Comparison of ENCODE assay signal across 21 cellular contexts in genomic region chr7:6565655-6566054, GRCh38. TPM values are rescaled to one million over a fixed set of nuclear protein-coding genes. Genes with fewer than 3 reads are reported as not detected.
DNase-seq lines count a peak whose midpoint lies in the region; ATAC-seq, FAIRE-seq and TF ChIP-seq lines count a peak whose summit lies in the region.
"Had no signal": no experiment of that assay in that cellular context is flagged by ENCODE, and none has a peak within 500 bp of the region (broad histone marks: within the 10 kb centered on the region; RNA-seq: fewer than 3 reads in every experiment).

No MANE protein-coding gene starts in this region.

- no peak overlapping the region for H3K4me3 ChIP-seq in HepG2 (replicated peaks in 1 of 3; ENCODE audit: insufficient read depth in 1 of 3, low read depth in 2 of 3, low read length in 3 of 3)
- no peak overlapping the region for H3K4me3 ChIP-seq in right lobe of liver
- H3K4me3 ChIP-seq in GM12878, result no peak overlapping the region
- H3K4me3 ChIP-seq: GM23248 had no signal

- H3K9ac ChIP-seq in HepG2 (ENCODE audit: insufficient read depth, low read depth, low read length) (no peak overlapping the region), GM12878 (ENCODE audit: control insufficient read depth, insufficient read depth, low read length) (no peak overlapping the region)
- H3K9ac ChIP-seq: GM23248 had no signal

- RAD21 ChIA-PET in GM12878 (lab: Charles Lee; ENCODE audit: unreplicated experiment), result no interaction called here

- H3K36me3 ChIP-seq in HepG2 (replicated peaks in 1 of 2; ENCODE audit: control insufficient read depth in 1 of 2, insufficient read depth in 2 of 2, low read length in 2 of 2) (no peaks in the 10 kb centered on the region), right lobe of liver (no peaks in the 10 kb centered on the region), GM12878 (ENCODE audit: control insufficient read depth in 2 of 2, insufficient read depth in 2 of 2, low read length in 1 of 2) (no peaks in the 10 kb centered on the region)

- H3K27ac ChIP-seq in HepG2 (ENCODE audit: extremely low read length, insufficient read depth, low read length) (no peak overlapping the region), right lobe of liver (no peak overlapping the region), GM12878 (ENCODE audit: control insufficient read depth, insufficient read depth) (no peak overlapping the region)
- H3K27ac ChIP-seq: GM23248 had no signal

- POLR2A ChIA-PET in HepG2 (lab: Yijun Ruan, JAX) (interaction anchor here (0.8 kb wide), 1 partner anchor 13 kb away, joined by 3 read pairs; no protein-coding TSS in a partner anchor), GM12878 (lab: Charles Lee) (no interaction called here)

- BruUV-seq in HepG2 (replicated peaks; lab: Mats Ljungman, UMichigan) (no TSS peak), GM12878 (replicated peaks; lab: Mats Ljungman, UMichigan) (no TSS peak)

- H3K36me3 Mint-ChIP-seq in stimulated activated effector memory CD8-positive, alpha-beta T cell treated with anti-CD3 and anti-CD28 coated beads, Interleukin-12 subunit alpha, Interleukin-12 subunit beta, amount 100 ng/mL, for 72 hours, result no peaks in the 10 kb centered on the region
- H3K36me3 Mint-ChIP-seq: CD4-positive, alpha-beta memory T cell had no signal

- SMC1A ChIA-PET in GM12878 (lab: Charles Lee; ENCODE audit: uncharacterized antibody, unreplicated experiment), result no interaction called here

- no peaks in the 10 kb centered on the region for H3K4me1 Mint-ChIP-seq in stimulated activated effector memory CD8-positive, alpha-beta T cell treated with anti-CD3 and anti-CD28 coated beads, Interleukin-12 subunit alpha, Interleukin-12 subunit beta, amount 100 ng/mL, for 72 hours
- H3K4me1 Mint-ChIP-seq: CD4-positive, alpha-beta memory T cell had no signal

- TF ChIP-seq EP300 in HepG2 (IDR thresholded peaks at IDR 0.05; ENCODE audit: low read depth in 2 of 2, low read length in 2 of 2) (peak in 1 of 2 experiments; percentile 23; a peak in 1 of 4 replicates), HepG2 (CRISPR knock-in tag; IDR thresholded peaks at IDR 0.05; ENCODE audit: borderline replicate concordance) (no peak), GM12878 (IDR thresholded peaks at IDR 0.05; ENCODE audit: borderline replicate concordance in 1 of 2, control insufficient read depth in 1 of 2, low read depth in 2 of 2, low read length in 2 of 2) (no peak)

- H3K9me3 Mint-ChIP-seq in stimulated activated effector memory CD8-positive, alpha-beta T cell treated with anti-CD3 and anti-CD28 coated beads, Interleukin-12 subunit alpha, Interleukin-12 subunit beta, amount 100 ng/mL, for 72 hours, result no peaks in the 10 kb centered on the region
- H3K9me3 Mint-ChIP-seq: CD4-positive, alpha-beta memory T cell had no signal

- 28% methylated on average over 3 of the region's 4 CpGs for WGBS in HepG2 (ENCODE audit: low lambda C conversion rate)
- WGBS in right lobe of liver (ENCODE audit: insufficient coverage, low coverage, low lambda C conversion rate, missing lambda C conversion rate), result 75% methylated on average over 2 of the region's 4 CpGs
- WGBS in GM12878 (ENCODE audit: insufficient coverage, insufficient replicate concordance, low lambda C conversion rate, missing lambda C conversion rate), result 67% methylated on average over 4 of the region's 4 CpGs

- peak overlapping the region; percentile 54 for H3K27ac Mint-ChIP-seq in stimulated activated effector memory CD8-positive, alpha-beta T cell treated with anti-CD3 and anti-CD28 coated beads, Interleukin-12 subunit alpha, Interleukin-12 subunit beta, amount 100 ng/mL, for 72 hours
- H3K27ac Mint-ChIP-seq: CD4-positive, alpha-beta memory T cell had no signal

- no peaks in the 10 kb centered on the region for H3K27me3 ChIP-seq in HepG2 (ENCODE audit: control insufficient read depth in 1 of 2, insufficient read depth in 2 of 2, low read length in 2 of 2)
- H3K27me3 ChIP-seq in right lobe of liver, result no peaks in the 10 kb centered on the region
- no peaks in the 10 kb centered on the region for H3K27me3 ChIP-seq in GM12878 (replicated peaks in 1 of 2; ENCODE audit: control insufficient read depth in 2 of 2, insufficient read depth in 2 of 2, low read length in 1 of 2)

- ATAC-seq in HepG2, result peak; percentile 61
- no peak for ATAC-seq in right lobe of liver
- peak; percentile 66 for ATAC-seq in GM12878
- no peak for ATAC-seq in stimulated activated effector memory CD8-positive, alpha-beta T cell treated with anti-CD3 and anti-CD28 coated beads, Interleukin-12 subunit alpha, Interleukin-12 subunit beta, amount 100 ng/mL, for 72 hours
- no peak for ATAC-seq in activated CD4-positive, CD25-positive, alpha-beta regulatory T cell treated with anti-CD3 and anti-CD28 coated beads, Interleukin-2, amount 50 U/mL, for 24 hours
- ATAC-seq in HG03457 (IDR thresholded peaks at IDR 0.05; ENCODE audit: unreplicated experiment), result no peak

- H3K79me2 ChIP-seq in HepG2 (ENCODE audit: insufficient read depth, low read length) (no peaks in the 10 kb centered on the region), GM12878 (ENCODE audit: control insufficient read depth, insufficient read depth, low read length) (no peaks in the 10 kb centered on the region)

- no peak for TF ChIP-seq CTCF in HepG2 (CRISPR knock-in tag; IDR thresholded peaks at IDR 0.05)
- TF ChIP-seq CTCF in right lobe of liver (IDR thresholded peaks at IDR 0.05), result no peak
- no peak for TF ChIP-seq CTCF in GM12878 (IDR thresholded peaks at IDR 0.05 in 2 of 3, conservative IDR thresholded peaks at IDR 0.05 in 1 of 3; ENCODE audit: control insufficient read depth in 2 of 3, extremely low read depth in 1 of 3, insufficient read depth in 1 of 3, low read depth in 3 of 3, low read length in 3 of 3)

- DNase-seq in HepG2 (ENCODE audit: low spot score), result no peak
- no peak for DNase-seq in right lobe of liver
- DNase-seq in GM12878 (ENCODE audit: low read depth, low spot score), result no peak
- DNase-seq in stimulated activated effector memory CD8-positive, alpha-beta T cell treated with anti-CD3 and anti-CD28 coated beads, Interleukin-12 subunit alpha, Interleukin-12 subunit beta, amount 100 ng/mL, for 72 hours (ENCODE audit: low spot score in 2 of 2), result no peak
- DNase-seq: C1 segment of cervical spinal cord; Calu3; CD4-positive, alpha-beta memory T cell; COR-L47; DMS53; DMS79 treated with DMSO at 0.1 percent for 48 hours; GF-D8; GM23248; H7; HCEC 1CT had no signal

- no peak for TF ChIP-seq RAD21 in HepG2 (CRISPR knock-in tag; IDR thresholded peaks at IDR 0.05)
- TF ChIP-seq RAD21 in GM12878 (IDR thresholded peaks at IDR 0.05; ENCODE audit: insufficient read depth, low read depth, low read length), result no peak

- no peaks in the 10 kb centered on the region for H4K20me1 ChIP-seq in HepG2 (ENCODE audit: insufficient read depth, low read length)
- no peaks in the 10 kb centered on the region for H4K20me1 ChIP-seq in GM12878 (ENCODE audit: control insufficient read depth, insufficient read depth)

- in situ Hi-C loops in HepG2 (cut with HindIII; ENCODE audit: extremely low pct_ligation_motif_present, low pct_unique_long_range_greater_than_20kb), result no loop called here
- in situ Hi-C loops in GM12878 (cut with MboI), result no loop called here

- FAIRE-seq in HepG2 (lab: Jason Lieb, UNC) (no peak), GM12878 (lab: Jason Lieb, UNC) (no peak)
- FAIRE-seq: GM12892, H1 had no signal

- H3K4me1 ChIP-seq in HepG2 (ENCODE audit: insufficient read depth, low read length) (peaks cover 44% of the 10 kb centered on the region), right lobe of liver (no peaks in the 10 kb centered on the region), GM12878 (ENCODE audit: control insufficient read depth, insufficient read depth, low read length) (no peaks in the 10 kb centered on the region)

- H3K4me2 ChIP-seq in HepG2 (ENCODE audit: low read depth, low read length) (peak overlapping the region; percentile 0; the same call in 1 of the 2 replicates), GM12878 (ENCODE audit: control insufficient read depth, insufficient read depth) (no peak overlapping the region)

- no peak for TF ChIP-seq POLR2A in HepG2 (IDR thresholded peaks at IDR 0.05; ENCODE audit: insufficient read depth in 1 of 2, low read depth in 2 of 2, low read length in 2 of 2)
- TF ChIP-seq POLR2A in right lobe of liver (IDR thresholded peaks at IDR 0.05), result no peak
- TF ChIP-seq POLR2A in GM12878 (IDR thresholded peaks at IDR 0.05; ENCODE audit: low read depth, low read length), result no peak

- no peak overlapping the region for H2AFZ ChIP-seq in HepG2 (ENCODE audit: low read length)
- H2AFZ ChIP-seq in GM12878 (ENCODE audit: control insufficient read depth, low read depth, low read length), result no peak overlapping the region
- H2AFZ ChIP-seq: GM23248 had no signal

- intact Hi-C loops in HepG2 (cut with micrococcal nuclease; ENCODE audit: unreplicated experiment), result no loop called here
- intact Hi-C loops in right lobe of liver (cut with DNase I), result no loop called here
- intact Hi-C loops in GM12878 (cut with micrococcal nuclease; ENCODE audit: unreplicated experiment), result no loop called here

- CTCF ChIA-PET in HepG2 (lab: Yijun Ruan, JAX; ENCODE audit: low intra/inter-chr PET ratio, low total read pairs), result no interaction called here
- CTCF ChIA-PET in GM12878 (lab: Yijun Ruan, JAX), result interaction anchor here (1.0 kb wide), 1 partner anchor 365 kb away, joined by 3 read pairs; no protein-coding TSS in a partner anchor

- no peak overlapping the region for H3K4me3 Mint-ChIP-seq in stimulated activated effector memory CD8-positive, alpha-beta T cell treated with anti-CD3 and anti-CD28 coated beads, Interleukin-12 subunit alpha, Interleukin-12 subunit beta, amount 100 ng/mL, for 72 hours
- H3K4me3 Mint-ChIP-seq: CD4-positive, alpha-beta memory T cell had no signal

- H3K9me3 ChIP-seq in HepG2 (ENCODE audit: low read length) (no peaks in the 10 kb centered on the region), right lobe of liver (no peaks in the 10 kb centered on the region), GM12878 (replicated peaks; ENCODE audit: control insufficient read depth, insufficient read depth, low read length) (no peaks in the 10 kb centered on the region)

RNA-seq across cellular contexts. Expression of gene ZDHHC4, which starts 11.6 kb away (rescaled TPM):
- total RNA-seq in HepG2 (2016; rRNA removed; fragmentation: Illumina TruSeq; extraction: Trizol) (65.4 and 83.2 TPM in 2 replicates), right lobe of liver (10 to 100 TPM; 27.9 to 48.5 (median 36.9) TPM), GM12878 (2014; rRNA removed) (31.1 and 36.0 TPM in 2 replicates), GM12878 (2014; rRNA removed; fragmentation: Illumina TruSeq; extraction: Trizol) (30.6 and 31.2 TPM in 2 replicates), GM12878 (2021) (31.8 and 34.0 TPM in 2 replicates)
- 226 and 246 TPM in 2 replicates for total RNA-seq in HepG2 (2016; cell fraction: cytosol; rRNA removed; fragmentation: Illumina TruSeq; extraction: Trizol; ENCODE audit: low read depth)
- 68.5 and 81.1 TPM in 2 replicates for total RNA-seq in HepG2 (2016; cell fraction: insoluble cytoplasmic fraction; rRNA removed; fragmentation: Illumina TruSeq; extraction: Trizol)
- 224 and 257 TPM in 2 replicates for total RNA-seq in HepG2 (2016; cell fraction: membrane; rRNA removed; fragmentation: Illumina TruSeq; extraction: Trizol)
- total RNA-seq in HepG2 (2016; cell fraction: nucleus; rRNA removed; fragmentation: Illumina TruSeq; extraction: Trizol), result 64.6 and 66.3 TPM in 2 replicates
- polyA plus RNA-seq in HepG2 (2011; rRNA removed) (164 and 188 TPM in 2 replicates), GM12878 (2011; rRNA removed) (63.2 and 74.3 TPM in 2 replicates), GM12878 (2014; fragmentation: Illumina TruSeq; extraction: Trizol) (25.5 and 35.6 TPM in 2 replicates), GM12878 (2014; fragmentation: Nextera tagmentation; extraction: Ambion mirVana) (10 to 100 TPM; 34.5 to 37.9 TPM), GM12878 (2014; rRNA removed) (31.1 and 35.6 TPM in 2 replicates), GM12878 (2016; fragmentation: Nextera tagmentation; extraction: Ambion mirVana) (10 to 100 TPM; 38.4 to 43.1 TPM)
- polyA plus RNA-seq in HepG2 (2011; cell fraction: cytosol; rRNA removed), result 211 and 259 TPM in 2 replicates
- polyA plus RNA-seq in HepG2 (2011; cell fraction: nucleus; rRNA removed), result 123 and 147 TPM in 2 replicates
- polyA plus RNA-seq in HepG2 (2012), result 113 and 117 TPM in 2 replicates
- polyA plus RNA-seq in HepG2 (2016; cell fraction: cytosol; fragmentation: Illumina TruSeq; extraction: Trizol; ENCODE audit: low read depth), result 267 and 344 TPM in 2 replicates
- polyA plus RNA-seq in HepG2 (2016; cell fraction: insoluble cytoplasmic fraction; fragmentation: Illumina TruSeq; extraction: Trizol; ENCODE audit: low read depth), result 67.4 and 79.0 TPM in 2 replicates
- 232 and 277 TPM in 2 replicates for polyA plus RNA-seq in HepG2 (2016; cell fraction: membrane; fragmentation: Illumina TruSeq; extraction: Trizol; ENCODE audit: low read depth)
- polyA plus RNA-seq in HepG2 (2016; cell fraction: nucleus; fragmentation: Illumina TruSeq; extraction: Trizol; ENCODE audit: insufficient read depth, low read depth), result 95.8 and 95.9 TPM in 2 replicates
- polyA minus RNA-seq in HepG2 (2011; rRNA and poly(A)+ RNA removed; ENCODE audit: low replicate concordance), result 201 and 369 TPM in 2 replicates
- 60.4 and 76.0 TPM in 2 replicates for polyA minus RNA-seq in HepG2 (2011; cell fraction: cytosol; rRNA and poly(A)+ RNA removed)
- polyA minus RNA-seq in HepG2 (2011; cell fraction: nucleus; rRNA and poly(A)+ RNA removed), result 68.5 and 88.6 TPM in 2 replicates
- total RNA-seq in GM12878 (2013; cell fraction: nucleolus; rRNA removed), result 61.3 and 61.7 TPM in 2 replicates
- polyA plus RNA-seq in GM12878 (2011; ENCODE audit: low read depth), result 40.0 TPM
- 82.6 and 102 TPM in 2 replicates for polyA plus RNA-seq in GM12878 (2011; cell fraction: cytosol; rRNA removed)
- 80.2 and 96.9 TPM in 2 replicates for polyA plus RNA-seq in GM12878 (2011; cell fraction: nucleus; rRNA removed)
- 41.3 and 42.0 TPM in 2 replicates for polyA plus RNA-seq in GM12878 (2012)
- polyA minus RNA-seq in GM12878 (2011; rRNA and poly(A)+ RNA removed), result 122 and 141 TPM in 2 replicates
- 17.1 and 17.8 TPM in 2 replicates for polyA minus RNA-seq in GM12878 (2011; cell fraction: cytosol; rRNA and poly(A)+ RNA removed)
- polyA minus RNA-seq in GM12878 (2011; cell fraction: nucleus; rRNA and poly(A)+ RNA removed), result 35.7 and 46.0 TPM in 2 replicates

RNA-seq across cellular contexts. Expression of gene GRID2IP, which starts 14.4 kb away (rescaled TPM):
- total RNA-seq in HepG2 (2016; rRNA removed; fragmentation: Illumina TruSeq; extraction: Trizol) (not detected in 2 replicates), right lobe of liver (under 1 TPM in 2 of 6 experiments, not detected in 4; 0.05 to 0.07 TPM), GM12878 (2014; rRNA removed) (0.05 TPM in 1 of 2 replicates, not detected in the other), GM12878 (2014; rRNA removed; fragmentation: Illumina TruSeq; extraction: Trizol) (not detected in 2 replicates), GM12878 (2021) (not detected in 2 replicates)
- not detected in 2 replicates for total RNA-seq in HepG2 (2016; cell fraction: cytosol; rRNA removed; fragmentation: Illumina TruSeq; extraction: Trizol; ENCODE audit: low read depth)
- 0.04 TPM in 1 of 2 replicates, not detected in the other for total RNA-seq in HepG2 (2016; cell fraction: insoluble cytoplasmic fraction; rRNA removed; fragmentation: Illumina TruSeq; extraction: Trizol)
- total RNA-seq in HepG2 (2016; cell fraction: membrane; rRNA removed; fragmentation: Illumina TruSeq; extraction: Trizol), result not detected in 2 replicates
- not detected in 2 replicates for total RNA-seq in HepG2 (2016; cell fraction: nucleus; rRNA removed; fragmentation: Illumina TruSeq; extraction: Trizol)
- polyA plus RNA-seq in HepG2 (2011; rRNA removed) (0.03 TPM in 1 of 2 replicates, not detected in the other), GM12878 (2011; rRNA removed) (not detected in 2 replicates), GM12878 (2014; fragmentation: Illumina TruSeq; extraction: Trizol) (not detected in 2 replicates), GM12878 (2014; fragmentation: Nextera tagmentation; extraction: Ambion mirVana) (not detected), GM12878 (2014; rRNA removed) (not detected in 2 replicates), GM12878 (2016; fragmentation: Nextera tagmentation; extraction: Ambion mirVana) (not detected)
- polyA plus RNA-seq in HepG2 (2011; cell fraction: cytosol; rRNA removed), result 0.01 TPM in 1 of 2 replicates, not detected in the other
- polyA plus RNA-seq in HepG2 (2011; cell fraction: nucleus; rRNA removed), result 0.27 and 0.42 TPM in 2 replicates
- not detected in 2 replicates for polyA plus RNA-seq in HepG2 (2012)
- not detected in 2 replicates for polyA plus RNA-seq in HepG2 (2016; cell fraction: cytosol; fragmentation: Illumina TruSeq; extraction: Trizol; ENCODE audit: low read depth)
- not detected in 2 replicates for polyA plus RNA-seq in HepG2 (2016; cell fraction: insoluble cytoplasmic fraction; fragmentation: Illumina TruSeq; extraction: Trizol; ENCODE audit: low read depth)
- polyA plus RNA-seq in HepG2 (2016; cell fraction: membrane; fragmentation: Illumina TruSeq; extraction: Trizol; ENCODE audit: low read depth), result not detected in 2 replicates
- not detected in 2 replicates for polyA plus RNA-seq in HepG2 (2016; cell fraction: nucleus; fragmentation: Illumina TruSeq; extraction: Trizol; ENCODE audit: insufficient read depth, low read depth)
- 0.20 TPM in 1 of 2 replicates, not detected in the other for polyA minus RNA-seq in HepG2 (2011; rRNA and poly(A)+ RNA removed; ENCODE audit: low replicate concordance)
- not detected in 2 replicates for polyA minus RNA-seq in HepG2 (2011; cell fraction: cytosol; rRNA and poly(A)+ RNA removed)
- polyA minus RNA-seq in HepG2 (2011; cell fraction: nucleus; rRNA and poly(A)+ RNA removed), result 0.13 and 0.25 TPM in 2 replicates
- 0.10 TPM in 1 of 2 replicates, not detected in the other for total RNA-seq in GM12878 (2013; cell fraction: nucleolus; rRNA removed)
- not detected for polyA plus RNA-seq in GM12878 (2011; ENCODE audit: low read depth)
- not detected in 2 replicates for polyA plus RNA-seq in GM12878 (2011; cell fraction: cytosol; rRNA removed)
- polyA plus RNA-seq in GM12878 (2011; cell fraction: nucleus; rRNA removed), result 0.06 and 0.10 TPM in 2 replicates
- 0.06 TPM in 1 of 2 replicates, not detected in the other for polyA plus RNA-seq in GM12878 (2012)
- not detected in 2 replicates for polyA minus RNA-seq in GM12878 (2011; rRNA and poly(A)+ RNA removed)
- not detected in 2 replicates for polyA minus RNA-seq in GM12878 (2011; cell fraction: cytosol; rRNA and poly(A)+ RNA removed)
- 0.12 TPM in 1 of 2 replicates, not detected in the other for polyA minus RNA-seq in GM12878 (2011; cell fraction: nucleus; rRNA and poly(A)+ RNA removed)
- total RNA-seq: A673, Daoy, GM23248 had no signal
- polyA plus RNA-seq: BJ, GM23248 had no signal

RNA-seq across cellular contexts. Expression of gene INTS15, which starts 24.2 kb away (rescaled TPM):
- total RNA-seq in HepG2 (2016; rRNA removed; fragmentation: Illumina TruSeq; extraction: Trizol) (8.7 and 16.3 TPM in 2 replicates), right lobe of liver (10 to 100 TPM; 10.2 to 16.6 (median 14.0) TPM), GM12878 (2014; rRNA removed) (25.4 and 28.9 TPM in 2 replicates), GM12878 (2014; rRNA removed; fragmentation: Illumina TruSeq; extraction: Trizol) (11.2 and 11.4 TPM in 2 replicates), GM12878 (2021) (25.4 and 28.2 TPM in 2 replicates)
- total RNA-seq in HepG2 (2016; cell fraction: cytosol; rRNA removed; fragmentation: Illumina TruSeq; extraction: Trizol; ENCODE audit: low read depth), result 6.0 and 7.2 TPM in 2 replicates
- total RNA-seq in HepG2 (2016; cell fraction: insoluble cytoplasmic fraction; rRNA removed; fragmentation: Illumina TruSeq; extraction: Trizol), result 9.9 and 14.0 TPM in 2 replicates
- total RNA-seq in HepG2 (2016; cell fraction: membrane; rRNA removed; fragmentation: Illumina TruSeq; extraction: Trizol), result 11.2 and 14.4 TPM in 2 replicates
- total RNA-seq in HepG2 (2016; cell fraction: nucleus; rRNA removed; fragmentation: Illumina TruSeq; extraction: Trizol), result 11.9 and 12.9 TPM in 2 replicates
- polyA plus RNA-seq in HepG2 (2011; rRNA removed) (23.3 and 25.7 TPM in 2 replicates), GM12878 (2011; rRNA removed) (13.2 and 18.5 TPM in 2 replicates), GM12878 (2014; fragmentation: Illumina TruSeq; extraction: Trizol) (25.3 and 27.2 TPM in 2 replicates), GM12878 (2014; fragmentation: Nextera tagmentation; extraction: Ambion mirVana) (1 to 10 TPM in 1 of 2 experiments, under 1 TPM in 1; 0.89 to 2.4 TPM), GM12878 (2014; rRNA removed) (26.9 and 28.1 TPM in 2 replicates), GM12878 (2016; fragmentation: Nextera tagmentation; extraction: Ambion mirVana) (10 to 100 TPM; 14.9 to 15.1 TPM)
- polyA plus RNA-seq in HepG2 (2011; cell fraction: cytosol; rRNA removed), result 20.5 and 21.6 TPM in 2 replicates
- polyA plus RNA-seq in HepG2 (2011; cell fraction: nucleus; rRNA removed), result 35.7 and 36.4 TPM in 2 replicates
- polyA plus RNA-seq in HepG2 (2012), result 15.0 and 22.4 TPM in 2 replicates
- 8.3 and 10.5 TPM in 2 replicates for polyA plus RNA-seq in HepG2 (2016; cell fraction: cytosol; fragmentation: Illumina TruSeq; extraction: Trizol; ENCODE audit: low read depth)
- 14.6 and 18.9 TPM in 2 replicates for polyA plus RNA-seq in HepG2 (2016; cell fraction: insoluble cytoplasmic fraction; fragmentation: Illumina TruSeq; extraction: Trizol; ENCODE audit: low read depth)
- 17.1 and 18.2 TPM in 2 replicates for polyA plus RNA-seq in HepG2 (2016; cell fraction: membrane; fragmentation: Illumina TruSeq; extraction: Trizol; ENCODE audit: low read depth)
- polyA plus RNA-seq in HepG2 (2016; cell fraction: nucleus; fragmentation: Illumina TruSeq; extraction: Trizol; ENCODE audit: insufficient read depth, low read depth), result 25.3 and 31.3 TPM in 2 replicates
- 22.2 and 22.4 TPM in 2 replicates for polyA minus RNA-seq in HepG2 (2011; rRNA and poly(A)+ RNA removed; ENCODE audit: low replicate concordance)
- polyA minus RNA-seq in HepG2 (2011; cell fraction: cytosol; rRNA and poly(A)+ RNA removed), result 9.6 and 10.0 TPM in 2 replicates
- 11.3 and 12.3 TPM in 2 replicates for polyA minus RNA-seq in HepG2 (2011; cell fraction: nucleus; rRNA and poly(A)+ RNA removed)
- total RNA-seq in GM12878 (2013; cell fraction: nucleolus; rRNA removed), result 29.3 and 43.0 TPM in 2 replicates
- 5.8 TPM for polyA plus RNA-seq in GM12878 (2011; ENCODE audit: low read depth)
- 28.0 and 32.3 TPM in 2 replicates for polyA plus RNA-seq in GM12878 (2011; cell fraction: cytosol; rRNA removed)
- 34.2 and 49.2 TPM in 2 replicates for polyA plus RNA-seq in GM12878 (2011; cell fraction: nucleus; rRNA removed)
- polyA plus RNA-seq in GM12878 (2012), result 13.2 and 20.1 TPM in 2 replicates
- 8.1 and 22.3 TPM in 2 replicates for polyA minus RNA-seq in GM12878 (2011; rRNA and poly(A)+ RNA removed)
- polyA minus RNA-seq in GM12878 (2011; cell fraction: cytosol; rRNA and poly(A)+ RNA removed), result 8.2 and 10.6 TPM in 2 replicates
- 10.9 and 11.7 TPM in 2 replicates for polyA minus RNA-seq in GM12878 (2011; cell fraction: nucleus; rRNA and poly(A)+ RNA removed)

RNA-seq across cellular contexts. Expression of gene ZNF853, which starts 49.8 kb away (rescaled TPM):
- 2.1 and 2.5 TPM in 2 replicates for total RNA-seq in HepG2 (2016; rRNA removed; fragmentation: Illumina TruSeq; extraction: Trizol)
- total RNA-seq in HepG2 (2016; cell fraction: cytosol; rRNA removed; fragmentation: Illumina TruSeq; extraction: Trizol; ENCODE audit: low read depth), result 0.61 and 1.3 TPM in 2 replicates
- total RNA-seq in HepG2 (2016; cell fraction: insoluble cytoplasmic fraction; rRNA removed; fragmentation: Illumina TruSeq; extraction: Trizol), result 1.9 and 2.0 TPM in 2 replicates
- total RNA-seq in HepG2 (2016; cell fraction: membrane; rRNA removed; fragmentation: Illumina TruSeq; extraction: Trizol), result 3.2 and 3.3 TPM in 2 replicates
- 1.5 and 1.9 TPM in 2 replicates for total RNA-seq in HepG2 (2016; cell fraction: nucleus; rRNA removed; fragmentation: Illumina TruSeq; extraction: Trizol)
- polyA plus RNA-seq in HepG2 (2011; rRNA removed), result 6.2 and 10.8 TPM in 2 replicates
- polyA plus RNA-seq in HepG2 (2011; cell fraction: cytosol; rRNA removed), result 7.2 and 8.2 TPM in 2 replicates
- 4.4 and 5.8 TPM in 2 replicates for polyA plus RNA-seq in HepG2 (2011; cell fraction: nucleus; rRNA removed)
- polyA plus RNA-seq in HepG2 (2012), result 4.2 and 5.1 TPM in 2 replicates
- 1.6 and 1.7 TPM in 2 replicates for polyA plus RNA-seq in HepG2 (2016; cell fraction: cytosol; fragmentation: Illumina TruSeq; extraction: Trizol; ENCODE audit: low read depth)
- 3.6 and 4.7 TPM in 2 replicates for polyA plus RNA-seq in HepG2 (2016; cell fraction: insoluble cytoplasmic fraction; fragmentation: Illumina TruSeq; extraction: Trizol; ENCODE audit: low read depth)
- 4.5 and 5.2 TPM in 2 replicates for polyA plus RNA-seq in HepG2 (2016; cell fraction: membrane; fragmentation: Illumina TruSeq; extraction: Trizol; ENCODE audit: low read depth)
- polyA plus RNA-seq in HepG2 (2016; cell fraction: nucleus; fragmentation: Illumina TruSeq; extraction: Trizol; ENCODE audit: insufficient read depth, low read depth), result 3.6 and 4.1 TPM in 2 replicates
- 0.16 and 14.3 TPM in 2 replicates for polyA minus RNA-seq in HepG2 (2011; rRNA and poly(A)+ RNA removed; ENCODE audit: low replicate concordance)
- 6.0 and 8.6 TPM in 2 replicates for polyA minus RNA-seq in HepG2 (2011; cell fraction: cytosol; rRNA and poly(A)+ RNA removed)
- 1.7 and 2.9 TPM in 2 replicates for polyA minus RNA-seq in HepG2 (2011; cell fraction: nucleus; rRNA and poly(A)+ RNA removed)
- total RNA-seq in right lobe of liver, result under 1 TPM; 0.20 to 0.98 (median 0.37) TPM
- 0.61 and 0.73 TPM in 2 replicates for total RNA-seq in GM12878 (2013; cell fraction: nucleolus; rRNA removed)
- total RNA-seq in GM12878 (2014; rRNA removed), result 0.05 and 0.06 TPM in 2 replicates
- total RNA-seq in GM12878 (2014; rRNA removed; fragmentation: Illumina TruSeq; extraction: Trizol), result 0.04 and 0.05 TPM in 2 replicates
- total RNA-seq in GM12878 (2021), result 0.11 and 0.13 TPM in 2 replicates
- polyA plus RNA-seq in GM12878 (2011; ENCODE audit: low read depth), result 0.12 TPM
- 0.17 and 0.26 TPM in 2 replicates for polyA plus RNA-seq in GM12878 (2011; rRNA removed)
- 0.25 and 0.33 TPM in 2 replicates for polyA plus RNA-seq in GM12878 (2011; cell fraction: cytosol; rRNA removed)
- 0.22 and 0.27 TPM in 2 replicates for polyA plus RNA-seq in GM12878 (2011; cell fraction: nucleus; rRNA removed)
- 0.19 and 0.25 TPM in 2 replicates for polyA plus RNA-seq in GM12878 (2012)
- 0.04 and 0.05 TPM in 2 replicates for polyA plus RNA-seq in GM12878 (2014; fragmentation: Illumina TruSeq; extraction: Trizol)
- not detected for polyA plus RNA-seq in GM12878 (2014; fragmentation: Nextera tagmentation; extraction: Ambion mirVana)
- polyA plus RNA-seq in GM12878 (2014; rRNA removed), result 0.05 TPM in 1 of 2 replicates, not detected in the other
- under 1 TPM in 1 of 2 experiments, not detected in 1; 0.04 TPM for polyA plus RNA-seq in GM12878 (2016; fragmentation: Nextera tagmentation; extraction: Ambion mirVana)
- polyA minus RNA-seq in GM12878 (2011; rRNA and poly(A)+ RNA removed), result 0.29 and 0.46 TPM in 2 replicates
- 0.21 and 0.40 TPM in 2 replicates for polyA minus RNA-seq in GM12878 (2011; cell fraction: cytosol; rRNA and poly(A)+ RNA removed)
- 0.12 TPM in 1 of 2 replicates, not detected in the other for polyA minus RNA-seq in GM12878 (2011; cell fraction: nucleus; rRNA and poly(A)+ RNA removed)
- polyA plus RNA-seq: GM23248 had no signal

Comparison
In these comparisons a context has a peak if more than half of its experiments do, and no peak if none do; other contexts are left out.
1. ATAC-seq: peak in HepG2 (single experiment) and GM12878 (single experiment); none in right lobe of liver (0 of 4), stimulated activated effector memory CD8-positive, alpha-beta T cell treated with anti-CD3 and anti-CD28 coated beads, Interleukin-12 subunit alpha, Interleukin-12 subunit beta, amount 100 ng/mL, for 72 hours (single experiment), activated CD4-positive, CD25-positive, alpha-beta regulatory T cell treated with anti-CD3 and anti-CD28 coated beads, Interleukin-2, amount 50 U/mL, for 24 hours (0 of 2) and HG03457 (single experiment).
2. Of the 75 proteins assayed by ChIP-seq in both HepG2 and GM12878: peak only in HepG2: CBFB and KDM1A; only in GM12878: none; in both: TCF7; in neither: 71; mixed calls (peak in some experiments, not most) for 1.